In the genomic region with DNA sequence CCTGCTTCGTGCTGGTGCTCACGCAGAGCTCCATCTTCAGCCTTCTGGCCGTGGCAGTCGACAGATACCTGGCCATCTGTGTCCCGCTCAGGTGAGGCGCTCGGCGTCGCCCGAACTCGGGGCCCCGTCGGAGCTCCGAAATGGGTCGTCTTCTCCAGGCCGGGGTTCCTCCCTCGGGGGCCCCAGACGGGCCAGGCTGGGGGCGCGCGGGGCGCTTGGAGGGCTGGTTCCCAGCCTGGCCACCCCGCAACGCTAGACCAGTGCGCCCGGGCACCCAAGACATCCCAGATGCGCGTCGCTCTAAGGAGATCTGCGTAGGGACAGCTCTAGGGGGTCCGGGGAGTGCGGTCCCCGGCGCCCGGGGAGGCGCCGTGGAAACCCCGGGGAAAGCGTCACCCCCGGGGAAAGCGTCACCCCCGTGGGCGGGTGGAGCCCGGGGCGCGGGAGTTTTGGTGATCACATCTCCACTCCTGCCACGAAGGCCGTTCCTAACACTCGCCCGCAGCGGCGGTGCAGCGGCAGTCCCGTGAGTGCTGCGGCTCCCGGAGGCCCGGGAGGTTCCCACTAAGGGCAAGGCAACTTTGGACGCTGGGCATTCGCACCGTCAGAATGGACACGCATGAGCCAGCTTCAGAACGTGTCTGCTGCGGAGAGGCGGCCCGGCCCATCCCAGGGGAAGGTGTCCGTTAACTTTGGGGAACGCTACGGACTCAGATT, we compare ENCODE assay signal across 8 cellular contexts. TPM values are rescaled to one million over a fixed set of nuclear protein-coding genes. Genes with fewer than 3 reads are reported as not detected.
A peak's percentile ranks its signal among the peaks of the same experiment; 100 is the strongest.
DNase-seq lines count a peak whose midpoint lies in the region; ATAC-seq, FAIRE-seq and TF ChIP-seq lines count a peak whose summit lies in the region.

No MANE protein-coding gene starts in this region.

- TF ChIP-seq CTCF in SK-N-SH (IDR thresholded peaks at IDR 0.05) (no peak), H1 (IDR thresholded peaks at IDR 0.05; ENCODE audit: control extremely low read depth in 1 of 3, insufficient read depth in 1 of 3, low read depth in 1 of 3, low read length in 3 of 3) (no peak), type B pancreatic cell (conservative IDR thresholded peaks at IDR 0.05) (no peak), GM13977 (IDR thresholded peaks at IDR 0.05; ENCODE audit: extremely low read depth, insufficient read depth, missing control alignments) (no peak)

- H3K4me2 ChIP-seq in SK-N-SH, result peak overlapping the region; percentile 95
- H3K4me2 ChIP-seq in H1 (ENCODE audit: insufficient read depth in 1 of 2, low read depth in 2 of 2, low read length in 2 of 2), result peak overlapping the region; percentile 59 to 100

- ATAC-seq in GM19372 (IDR thresholded peaks at IDR 0.05; ENCODE audit: low read depth, unreplicated experiment), result peak; percentile 25
- no peak for ATAC-seq in HG02623 (IDR thresholded peaks at IDR 0.05; ENCODE audit: unreplicated experiment)

- no peak overlapping the region for H3K27ac Mint-ChIP-seq in type B pancreatic cell

- peak overlapping the region; percentile 93; the same call in 1 of the 2 replicates for H2BK20ac ChIP-seq in H1 (ENCODE audit: low read length)

- H3K4ac ChIP-seq in H1 (replicated peaks; ENCODE audit: insufficient read length, low read depth, low read length), result peak overlapping the region; percentile 81

- peak overlapping the region; percentile 86 for H3K4me3 Mint-ChIP-seq in type B pancreatic cell

- no peaks in the 10 kb centered on the region for H3K9me2 ChIP-seq in SK-N-SH

- H2BK120ac ChIP-seq in H1 (replicated peaks; ENCODE audit: low read depth, low read length), result no peak overlapping the region

- H3K36me3 ChIP-seq in SK-N-SH (replicated peaks in 1 of 2; ENCODE audit: control insufficient read depth in 1 of 2, insufficient read depth in 2 of 2, low read length in 1 of 2) (no peaks in the 10 kb centered on the region), H1 (ENCODE audit: control insufficient read depth in 2 of 4, insufficient read depth in 4 of 4, low read length in 3 of 4) (no peaks in the 10 kb centered on the region), muscle layer of duodenum (ENCODE audit: control insufficient read depth in 1 of 2, insufficient read depth in 2 of 2, low read length in 2 of 2) (no peaks in the 10 kb centered on the region)

- H2AK5ac ChIP-seq in H1 (ENCODE audit: low read depth, low read length), result no peak overlapping the region

- no peak overlapping the region for H3K27ac ChIP-seq in SK-N-SH (ENCODE audit: low read depth in 2 of 2, low read length in 1 of 2)
- no peak overlapping the region for H3K27ac ChIP-seq in H1 (ENCODE audit: low read depth, low read length)
- no peak overlapping the region for H3K27ac ChIP-seq in muscle layer of duodenum (ENCODE audit: low read length)

- H3K9ac ChIP-seq in SK-N-SH (peak overlapping the region; percentile 73), H1 (replicated peaks in 1 of 4; ENCODE audit: extremely low read depth in 1 of 4, low read depth in 3 of 4, low read length in 3 of 4) (peak overlapping the region in 1 of 4 experiments; percentile 0; a peak in 2 of 7 replicates)

- H3K23me2 ChIP-seq in H1 (ENCODE audit: low read depth, low read length), result peaks cover 14% of the 10 kb centered on the region

- H2BK15ac ChIP-seq in H1 (ENCODE audit: low read length), result peak overlapping the region; percentile 99; the same call in 1 of the 2 replicates

- H3K18ac ChIP-seq in H1 (ENCODE audit: extremely low read depth, low read length), result peak overlapping the region; percentile 97

- H3K27me3 ChIP-seq in SK-N-SH (ENCODE audit: insufficient read depth) (no peaks in the 10 kb centered on the region), H1 (replicated peaks in 1 of 4; ENCODE audit: control insufficient read depth in 3 of 4, extremely low read depth in 1 of 4, insufficient read depth in 3 of 4, low read length in 3 of 4) (peaks cover 10 to 41% (median 35%) of the 10 kb centered on the region in 4 experiments), muscle layer of duodenum (ENCODE audit: low read depth, low read length) (no peaks in the 10 kb centered on the region)

- H3K23ac ChIP-seq in H1 (ENCODE audit: insufficient read length), result no peak overlapping the region

- H3K4me1 ChIP-seq in SK-N-SH (ENCODE audit: control insufficient read depth in 1 of 2, insufficient read depth in 2 of 2, low read depth in 1 of 2, low read length in 1 of 2) (peaks cover 0 to 7% of the 10 kb centered on the region in 2 experiments; a peak in 1 of 4 replicates), H1 (replicated peaks in 1 of 4; ENCODE audit: control insufficient read depth in 3 of 4, insufficient read depth in 4 of 4, low read length in 3 of 4) (peaks cover 5 to 17% (median 5%) of the 10 kb centered on the region in 4 experiments; a peak in 6 of 7 replicates), muscle layer of duodenum (ENCODE audit: control insufficient read depth in 1 of 2, insufficient read depth in 2 of 2, low read length in 2 of 2) (peaks cover 5 to 12% of the 10 kb centered on the region in 2 donors)

- in situ Hi-C loops in GM13977 (cut with MboI; ENCODE audit: low pct_unique_long_range_greater_than_20kb, low sequenced_read_pairs, unreplicated experiment), result no loop called here

- H3K9me3 Mint-ChIP-seq in type B pancreatic cell, result no peaks in the 10 kb centered on the region

- DNase-seq in SK-N-SH, result peak; percentile 62
- DNase-seq in H1 (ENCODE audit: low read depth in 1 of 2, low spot score in 2 of 2), result peak in 1 of 2 experiments; percentile 56
- DNase-seq in type B pancreatic cell (ENCODE audit: extremely low spot score, unreplicated experiment), result no peak
- DNase-seq in inferior parietal cortex (ENCODE audit: extremely low spot score), result no peak
- no peak for DNase-seq in GM13977 (ENCODE audit: low spot score)

- TF ChIP-seq POLR2A in H1 (IDR thresholded peaks at IDR 0.05; ENCODE audit: control extremely low read depth in 1 of 2, low read depth in 2 of 2, low read length in 2 of 2), result no peak

- no peaks in the 10 kb centered on the region for H3K36me3 Mint-ChIP-seq in type B pancreatic cell

- no peaks in the 10 kb centered on the region for H3F3A ChIP-seq in SK-N-SH (replicated peaks; ENCODE audit: insufficient read depth)

- no peaks in the 10 kb centered on the region for H3K79me2 ChIP-seq in SK-N-SH (ENCODE audit: insufficient read depth)
- no peaks in the 10 kb centered on the region for H3K79me2 ChIP-seq in H1 (ENCODE audit: control insufficient read depth in 1 of 2, insufficient read depth in 2 of 2, low read length in 2 of 2)

- TF ChIP-seq EP300 in SK-N-SH (IDR thresholded peaks at IDR 0.05; ENCODE audit: borderline replicate concordance in 1 of 2, low read depth in 1 of 2, low read length in 1 of 2) (no peak), H1 (IDR thresholded peaks at IDR 0.05; ENCODE audit: borderline replicate concordance in 1 of 2, low read depth in 2 of 2, low read length in 2 of 2) (no peak)

- POLR2A ChIA-PET in SK-N-SH (lab: Yijun Ruan, JAX), result interaction anchor here (1.0 kb wide), 1 partner anchor 54 kb away, joined by 3 read pairs; the partner anchor contains the start of genes TTC19 and ZSWIM7
- POLR2A ChIA-PET in H1 (lab: Charles Lee; ENCODE audit: partially characterized antibody), result interaction anchor here (0.7 to 3.5 kb wide), 5 partner anchors 10 to 53 kb away, joined by 3 to 41 read pairs (median 7); partner anchors contain the start of genes TTC19 and ZSWIM7

- CTCF ChIA-PET in SK-N-SH (lab: Yijun Ruan, JAX), result interaction anchor here (0.6 to 4.0 kb wide), 20 partner anchors 7 to 118 kb away, joined by 3 to 42 read pairs (median 5); partner anchors contain the start of genes TTC19 and ZSWIM7
- CTCF ChIA-PET in H1 (lab: Charles Lee; ENCODE audit: partially characterized antibody), result interaction anchor here (0.6 to 3.3 kb wide), 18 partner anchors 10 to 64 kb away, joined by 3 to 38 read pairs (median 4); partner anchors contain the start of genes TTC19 and ZSWIM7

- H3K4me3 ChIP-seq in SK-N-SH (ENCODE audit: low read depth in 2 of 2, low read length in 1 of 2) (peak overlapping the region; percentile 57 to 71), H1 (ENCODE audit: extremely low read depth in 1 of 4, insufficient read depth in 2 of 4, low read depth in 3 of 4, low read length in 4 of 4) (peak overlapping the region; percentile 35 to 66 (median 62)), muscle layer of duodenum (ENCODE audit: low read depth in 1 of 2, low read length in 2 of 2) (peak overlapping the region; percentile 68 to 70)

- peak overlapping the region; percentile 99; the same call in 1 of the 2 replicates for H2BK12ac ChIP-seq in H1 (ENCODE audit: low read depth, low read length)

- WGBS in SK-N-SH (ENCODE audit: low lambda C conversion rate), result 47% methylated on average over 18 of the region's 68 CpGs
- WGBS in H1 (ENCODE audit: extremely low coverage in 1 of 2, insufficient coverage in 1 of 2, insufficient read length in 1 of 2, insufficient replicate concordance in 2 of 2, low coverage in 1 of 2, low lambda C conversion rate in 2 of 2, missing lambda C conversion rate in 1 of 2), 2 experiments, result 10% methylated on average over 38 of the region's 68 CpGs; no CpG with 5 or more reads in 1 of the 2 experiments

- peak overlapping the region; percentile 52 for H3K56ac ChIP-seq in H1 (replicated peaks; ENCODE audit: insufficient read length, low read depth, low read length)

- no peak for TF ChIP-seq RAD21 in SK-N-SH (IDR thresholded peaks at IDR 0.05; ENCODE audit: low read length)
- no peak for TF ChIP-seq RAD21 in H1 (IDR thresholded peaks at IDR 0.05 in 1 of 2, conservative IDR thresholded peaks at IDR 0.05 in 1 of 2; ENCODE audit: low read depth in 2 of 2, low read length in 2 of 2)

- peaks cover 6% of the 10 kb centered on the region for H3K4me1 Mint-ChIP-seq in type B pancreatic cell (ENCODE audit: unreplicated experiment)

- no peak for FAIRE-seq in H1 (lab: Jason Lieb, UNC)

- H3K27me3 Mint-ChIP-seq in type B pancreatic cell, result peaks cover 39% of the 10 kb centered on the region

- H2AFZ ChIP-seq in SK-N-SH (ENCODE audit: low read depth) (peak overlapping the region; percentile 91), H1 (ENCODE audit: low read length) (peak overlapping the region; percentile 98)

- peak overlapping the region; percentile 84 for H4K8ac ChIP-seq in H1 (ENCODE audit: extremely low read depth, insufficient read depth, low read length)

- H3K79me1 ChIP-seq in H1 (ENCODE audit: low read depth, low read length), result no peaks in the 10 kb centered on the region; the same call in 1 of the 2 replicates

- H2BK5ac ChIP-seq in H1 (ENCODE audit: low read depth, low read length), result no peak overlapping the region

- peak overlapping the region; percentile 88 for H3K14ac ChIP-seq in H1 (ENCODE audit: insufficient read length)

- H3K9me3 ChIP-seq in SK-N-SH (no peaks in the 10 kb centered on the region), H1 (ENCODE audit: insufficient read depth in 2 of 2, low read depth in 1 of 2, low read length in 1 of 2) (no peaks in the 10 kb centered on the region), muscle layer of duodenum (ENCODE audit: control insufficient read depth in 1 of 2, low read length in 2 of 2) (no peaks in the 10 kb centered on the region)

- H4K20me1 ChIP-seq in SK-N-SH (ENCODE audit: insufficient read depth) (no peaks in the 10 kb centered on the region), H1 (replicated peaks in 1 of 2; ENCODE audit: control insufficient read depth in 1 of 2, insufficient read depth in 2 of 2, low read length in 2 of 2) (no peaks in the 10 kb centered on the region)

- no peak overlapping the region for H4K5ac ChIP-seq in H1 (ENCODE audit: insufficient read length, low read depth, low read length)

- H4K91ac ChIP-seq in H1 (replicated peaks; ENCODE audit: insufficient read length, low read length), result peak overlapping the region; percentile 100

RNA-seq across cellular contexts. Expression of gene ADORA2B, which starts 0.7 kb away (rescaled TPM):
- polyA plus RNA-seq in SK-N-SH (2012; rRNA removed) (12.6 and 14.4 TPM in 2 replicates), H1 (2011; rRNA removed) (6.9 and 8.2 TPM in 2 replicates)
- 9.2 and 13.8 TPM in 2 replicates for polyA plus RNA-seq in SK-N-SH (2012; cell fraction: cytosol; rRNA removed)
- polyA plus RNA-seq in SK-N-SH (2012; cell fraction: nucleus; rRNA removed), result 6.8 and 8.1 TPM in 2 replicates
- 2.6 and 3.3 TPM in 2 replicates for total RNA-seq in H1 (2021; fragmentation: NEBNext Ultra II Directional; extraction: Animal tissue kit (Norgen Biotek cat#: 25700))
- 4.8 TPM for polyA plus RNA-seq in H1 (2011; cell fraction: cytosol; rRNA removed)
- 4.8 TPM for polyA plus RNA-seq in H1 (2011; cell fraction: nucleus; rRNA removed)
- polyA plus RNA-seq in H1 (2012, experiment 1 of 2), result 4.1 to 5.4 TPM (median 4.3 TPM) in 4 replicates
- 3.7 TPM for polyA plus RNA-seq in H1 (2012, experiment 2 of 2)
- polyA plus RNA-seq in H1 (2013, experiment 1 of 2), result 1.9 TPM
- polyA plus RNA-seq in H1 (2013, experiment 2 of 2), result 2.3 TPM
- 6.0 TPM in 2 replicates for polyA minus RNA-seq in H1 (2011; rRNA and poly(A)+ RNA removed)
- polyA minus RNA-seq in H1 (2011; cell fraction: cytosol; rRNA and poly(A)+ RNA removed), result 3.7 TPM
- 7.1 TPM for polyA minus RNA-seq in H1 (2011; cell fraction: nucleus; rRNA and poly(A)+ RNA removed)
- total RNA-seq in type B pancreatic cell (ENCODE audit: low replicate concordance), result 2.0 and 4.0 TPM in 2 replicates

RNA-seq across cellular contexts. Expression of gene ZSWIM7, which starts 53.9 kb away (rescaled TPM):
- polyA plus RNA-seq in SK-N-SH (2012; rRNA removed) (48.8 and 63.3 TPM in 2 replicates), H1 (2011; rRNA removed) (39.0 and 57.7 TPM in 2 replicates)
- polyA plus RNA-seq in SK-N-SH (2012; cell fraction: cytosol; rRNA removed), result 48.1 and 49.2 TPM in 2 replicates
- polyA plus RNA-seq in SK-N-SH (2012; cell fraction: nucleus; rRNA removed), result 75.1 and 82.5 TPM in 2 replicates
- total RNA-seq in H1 (2021; fragmentation: NEBNext Ultra II Directional; extraction: Animal tissue kit (Norgen Biotek cat#: 25700)), result 39.3 and 39.4 TPM in 2 replicates
- polyA plus RNA-seq in H1 (2011; cell fraction: cytosol; rRNA removed), result 56.6 TPM
- polyA plus RNA-seq in H1 (2011; cell fraction: nucleus; rRNA removed), result 36.5 TPM
- 36.5 to 48.1 TPM (median 44.0 TPM) in 4 replicates for polyA plus RNA-seq in H1 (2012, experiment 1 of 2)
- polyA plus RNA-seq in H1 (2012, experiment 2 of 2), result 15.0 TPM
- 27.2 TPM for polyA plus RNA-seq in H1 (2013, experiment 1 of 2)
- polyA plus RNA-seq in H1 (2013, experiment 2 of 2), result 28.8 TPM
- 24.2 and 26.3 TPM in 2 replicates for polyA minus RNA-seq in H1 (2011; rRNA and poly(A)+ RNA removed)
- polyA minus RNA-seq in H1 (2011; cell fraction: cytosol; rRNA and poly(A)+ RNA removed), result 8.7 TPM
- 8.5 TPM for polyA minus RNA-seq in H1 (2011; cell fraction: nucleus; rRNA and poly(A)+ RNA removed)
- 20.7 and 26.4 TPM in 2 replicates for total RNA-seq in type B pancreatic cell (ENCODE audit: low replicate concordance)

RNA-seq across cellular contexts. Expression of gene TTC19, which starts 54.0 kb away (rescaled TPM):
- polyA plus RNA-seq in SK-N-SH (2012; rRNA removed), result 6.6 and 6.9 TPM in 2 replicates
- 7.9 and 11.8 TPM in 2 replicates for polyA plus RNA-seq in SK-N-SH (2012; cell fraction: cytosol; rRNA removed)
- 17.3 and 34.3 TPM in 2 replicates for polyA plus RNA-seq in SK-N-SH (2012; cell fraction: nucleus; rRNA removed)
- 50.7 and 55.0 TPM in 2 replicates for total RNA-seq in H1 (2021; fragmentation: NEBNext Ultra II Directional; extraction: Animal tissue kit (Norgen Biotek cat#: 25700))
- polyA plus RNA-seq in H1 (2011; rRNA removed), result 9.9 and 11.8 TPM in 2 replicates
- polyA plus RNA-seq in H1 (2011; cell fraction: cytosol; rRNA removed), result 14.4 TPM
- 27.6 TPM for polyA plus RNA-seq in H1 (2011; cell fraction: nucleus; rRNA removed)
- polyA plus RNA-seq in H1 (2012, experiment 1 of 2), result 36.1 to 48.9 TPM (median 38.4 TPM) in 4 replicates
- polyA plus RNA-seq in H1 (2012, experiment 2 of 2), result 9.5 TPM
- 38.5 TPM for polyA plus RNA-seq in H1 (2013, experiment 1 of 2)
- 46.4 TPM for polyA plus RNA-seq in H1 (2013, experiment 2 of 2)
- polyA minus RNA-seq in H1 (2011; rRNA and poly(A)+ RNA removed), result 10.6 and 14.9 TPM in 2 replicates
- 28.7 TPM for polyA minus RNA-seq in H1 (2011; cell fraction: cytosol; rRNA and poly(A)+ RNA removed)
- polyA minus RNA-seq in H1 (2011; cell fraction: nucleus; rRNA and poly(A)+ RNA removed), result 33.0 TPM
- total RNA-seq in type B pancreatic cell (ENCODE audit: low replicate concordance), result 43.3 and 46.3 TPM in 2 replicates
